Comparison of ENCODE assay signal across 1 cellular context in the genomic region with DNA sequence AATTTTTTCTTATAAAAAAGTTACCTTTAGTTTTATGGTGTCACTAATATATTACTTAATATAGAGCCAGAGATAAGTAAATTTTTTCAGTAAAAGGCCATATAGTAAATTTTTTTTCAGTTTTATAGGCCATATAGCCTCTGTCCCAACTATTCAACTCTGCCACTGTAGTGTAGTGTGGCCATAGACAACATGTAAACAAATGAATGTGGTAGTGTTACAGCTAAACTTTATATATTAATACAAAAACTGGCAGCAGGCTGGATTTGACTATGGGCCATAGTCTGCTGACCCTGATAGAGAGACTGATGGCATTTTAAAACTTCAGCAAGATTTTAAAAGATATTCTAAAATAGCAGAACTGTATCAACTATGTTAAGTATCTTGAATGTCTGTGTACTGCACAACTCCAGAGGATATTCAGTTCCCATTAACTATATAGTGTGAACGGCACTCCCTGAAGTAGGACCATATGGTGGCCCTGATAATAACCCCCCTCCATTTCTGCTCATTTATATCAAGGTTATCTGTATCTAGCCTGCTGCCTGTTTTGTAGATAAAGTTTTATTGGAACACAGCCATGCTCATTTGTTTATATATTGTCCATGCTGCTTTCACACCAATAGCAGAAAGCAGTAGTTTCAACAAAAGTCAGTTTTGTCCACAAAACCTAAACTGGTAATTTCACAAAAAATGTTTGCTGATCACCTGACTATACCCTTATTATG.
TF ChIP-seq lines count a peak whose summit lies in the region.

No MANE protein-coding gene starts in this region.

TF ChIP-seq in K562, 482 proteins besides CTCF, POLR2A, EP300 and RAD21 (continued from another document and continues in another):
- TF ChIP-seq, protein P1, sequence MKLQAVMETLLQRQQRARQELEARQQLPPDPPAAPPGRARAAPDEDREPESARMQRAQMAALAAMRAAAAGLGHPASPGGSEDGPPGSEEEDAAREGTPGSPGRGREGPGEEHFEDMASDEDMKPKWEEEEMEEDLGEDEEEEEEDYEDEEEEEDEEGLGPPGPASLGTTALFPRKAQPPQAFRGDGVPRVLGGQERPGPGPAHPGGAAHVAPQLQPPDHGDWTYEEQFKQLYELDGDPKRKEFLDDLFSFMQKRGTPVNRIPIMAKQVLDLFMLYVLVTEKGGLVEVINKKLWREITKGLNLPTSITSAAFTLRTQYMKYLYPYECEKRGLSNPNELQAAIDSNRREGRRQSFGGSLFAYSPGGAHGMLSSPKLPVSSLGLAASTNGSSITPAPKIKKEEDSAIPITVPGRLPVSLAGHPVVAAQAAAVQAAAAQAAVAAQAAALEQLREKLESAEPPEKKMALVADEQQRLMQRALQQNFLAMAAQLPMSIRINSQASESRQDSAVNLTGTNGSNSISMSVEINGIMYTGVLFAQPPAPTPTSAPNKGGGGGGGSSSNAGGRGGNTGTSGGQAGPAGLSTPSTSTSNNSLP (IDR thresholded peaks at IDR 0.05; ENCODE audit: borderline replicate concordance, low read depth, low read length), result peak; percentile 100
- TF ChIP-seq, protein P2, sequence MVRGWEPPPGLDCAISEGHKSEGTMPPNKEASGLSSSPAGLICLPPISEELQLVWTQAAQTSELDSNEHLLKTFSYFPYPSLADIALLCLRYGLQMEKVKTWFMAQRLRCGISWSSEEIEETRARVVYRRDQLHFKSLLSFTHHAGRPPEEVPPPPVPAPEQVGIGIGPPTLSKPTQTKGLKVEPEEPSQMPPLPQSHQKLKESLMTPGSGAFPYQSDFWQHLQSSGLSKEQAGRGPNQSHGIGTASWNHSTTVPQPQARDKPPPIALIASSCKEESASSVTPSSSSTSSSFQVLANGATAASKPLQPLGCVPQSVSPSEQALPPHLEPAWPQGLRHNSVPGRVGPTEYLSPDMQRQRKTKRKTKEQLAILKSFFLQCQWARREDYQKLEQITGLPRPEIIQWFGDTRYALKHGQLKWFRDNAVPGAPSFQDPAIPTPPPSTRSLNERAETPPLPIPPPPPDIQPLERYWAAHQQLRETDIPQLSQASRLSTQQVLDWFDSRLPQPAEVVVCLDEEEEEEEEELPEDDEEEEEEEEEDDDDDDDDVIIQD (CRISPR knock-in tag; IDR thresholded peaks at IDR 0.05), result no peak
- TF ChIP-seq ZBTB17 (CRISPR knock-in tag; IDR thresholded peaks at IDR 0.05) (0 out of 2 replicates have a peak, but pooled peaks have one; percentile 45), CREM (IDR thresholded peaks at IDR 0.05; ENCODE audit: low read depth) (peak; percentile 69), HMGN3 (IDR thresholded peaks at IDR 0.05; ENCODE audit: borderline replicate concordance, extremely low read depth, insufficient read length, low read depth, low read length) (peak; percentile 91), MEF2D (tag; conservative IDR thresholded peaks at IDR 0.05; ENCODE audit: low read depth) (peak; percentile 70), MEF2A (IDR thresholded peaks at IDR 0.05; ENCODE audit: control insufficient read depth, low read depth, low read length) (no peak), ZNF699 (CRISPR knock-in tag; IDR thresholded peaks at IDR 0.05; ENCODE audit: insufficient replicate concordance) (no peak), HCFC1 (IDR thresholded peaks at IDR 0.05; ENCODE audit: low read depth, low read length) (no peak), RBFOX2 (IDR thresholded peaks at IDR 0.05; ENCODE audit: low read depth, low read length) (no peak), RCOR1 (IDR thresholded peaks at IDR 0.05; ENCODE audit: borderline replicate concordance in 1 of 2, low read depth in 2 of 2, low read length in 2 of 2) (peak; percentile 40 to 87; a peak in 3 of 4 replicates), FOSL1 (tag; conservative IDR thresholded peaks at IDR 0.05) (peak; percentile 73), DDX20 (tag; IDR thresholded peaks at IDR 0.05; ENCODE audit: low read depth) (no peak), ZNF79 (CRISPR knock-in tag; IDR thresholded peaks at IDR 0.05; ENCODE audit: low read depth) (no peak)
- TF ChIP-seq, protein P3, sequence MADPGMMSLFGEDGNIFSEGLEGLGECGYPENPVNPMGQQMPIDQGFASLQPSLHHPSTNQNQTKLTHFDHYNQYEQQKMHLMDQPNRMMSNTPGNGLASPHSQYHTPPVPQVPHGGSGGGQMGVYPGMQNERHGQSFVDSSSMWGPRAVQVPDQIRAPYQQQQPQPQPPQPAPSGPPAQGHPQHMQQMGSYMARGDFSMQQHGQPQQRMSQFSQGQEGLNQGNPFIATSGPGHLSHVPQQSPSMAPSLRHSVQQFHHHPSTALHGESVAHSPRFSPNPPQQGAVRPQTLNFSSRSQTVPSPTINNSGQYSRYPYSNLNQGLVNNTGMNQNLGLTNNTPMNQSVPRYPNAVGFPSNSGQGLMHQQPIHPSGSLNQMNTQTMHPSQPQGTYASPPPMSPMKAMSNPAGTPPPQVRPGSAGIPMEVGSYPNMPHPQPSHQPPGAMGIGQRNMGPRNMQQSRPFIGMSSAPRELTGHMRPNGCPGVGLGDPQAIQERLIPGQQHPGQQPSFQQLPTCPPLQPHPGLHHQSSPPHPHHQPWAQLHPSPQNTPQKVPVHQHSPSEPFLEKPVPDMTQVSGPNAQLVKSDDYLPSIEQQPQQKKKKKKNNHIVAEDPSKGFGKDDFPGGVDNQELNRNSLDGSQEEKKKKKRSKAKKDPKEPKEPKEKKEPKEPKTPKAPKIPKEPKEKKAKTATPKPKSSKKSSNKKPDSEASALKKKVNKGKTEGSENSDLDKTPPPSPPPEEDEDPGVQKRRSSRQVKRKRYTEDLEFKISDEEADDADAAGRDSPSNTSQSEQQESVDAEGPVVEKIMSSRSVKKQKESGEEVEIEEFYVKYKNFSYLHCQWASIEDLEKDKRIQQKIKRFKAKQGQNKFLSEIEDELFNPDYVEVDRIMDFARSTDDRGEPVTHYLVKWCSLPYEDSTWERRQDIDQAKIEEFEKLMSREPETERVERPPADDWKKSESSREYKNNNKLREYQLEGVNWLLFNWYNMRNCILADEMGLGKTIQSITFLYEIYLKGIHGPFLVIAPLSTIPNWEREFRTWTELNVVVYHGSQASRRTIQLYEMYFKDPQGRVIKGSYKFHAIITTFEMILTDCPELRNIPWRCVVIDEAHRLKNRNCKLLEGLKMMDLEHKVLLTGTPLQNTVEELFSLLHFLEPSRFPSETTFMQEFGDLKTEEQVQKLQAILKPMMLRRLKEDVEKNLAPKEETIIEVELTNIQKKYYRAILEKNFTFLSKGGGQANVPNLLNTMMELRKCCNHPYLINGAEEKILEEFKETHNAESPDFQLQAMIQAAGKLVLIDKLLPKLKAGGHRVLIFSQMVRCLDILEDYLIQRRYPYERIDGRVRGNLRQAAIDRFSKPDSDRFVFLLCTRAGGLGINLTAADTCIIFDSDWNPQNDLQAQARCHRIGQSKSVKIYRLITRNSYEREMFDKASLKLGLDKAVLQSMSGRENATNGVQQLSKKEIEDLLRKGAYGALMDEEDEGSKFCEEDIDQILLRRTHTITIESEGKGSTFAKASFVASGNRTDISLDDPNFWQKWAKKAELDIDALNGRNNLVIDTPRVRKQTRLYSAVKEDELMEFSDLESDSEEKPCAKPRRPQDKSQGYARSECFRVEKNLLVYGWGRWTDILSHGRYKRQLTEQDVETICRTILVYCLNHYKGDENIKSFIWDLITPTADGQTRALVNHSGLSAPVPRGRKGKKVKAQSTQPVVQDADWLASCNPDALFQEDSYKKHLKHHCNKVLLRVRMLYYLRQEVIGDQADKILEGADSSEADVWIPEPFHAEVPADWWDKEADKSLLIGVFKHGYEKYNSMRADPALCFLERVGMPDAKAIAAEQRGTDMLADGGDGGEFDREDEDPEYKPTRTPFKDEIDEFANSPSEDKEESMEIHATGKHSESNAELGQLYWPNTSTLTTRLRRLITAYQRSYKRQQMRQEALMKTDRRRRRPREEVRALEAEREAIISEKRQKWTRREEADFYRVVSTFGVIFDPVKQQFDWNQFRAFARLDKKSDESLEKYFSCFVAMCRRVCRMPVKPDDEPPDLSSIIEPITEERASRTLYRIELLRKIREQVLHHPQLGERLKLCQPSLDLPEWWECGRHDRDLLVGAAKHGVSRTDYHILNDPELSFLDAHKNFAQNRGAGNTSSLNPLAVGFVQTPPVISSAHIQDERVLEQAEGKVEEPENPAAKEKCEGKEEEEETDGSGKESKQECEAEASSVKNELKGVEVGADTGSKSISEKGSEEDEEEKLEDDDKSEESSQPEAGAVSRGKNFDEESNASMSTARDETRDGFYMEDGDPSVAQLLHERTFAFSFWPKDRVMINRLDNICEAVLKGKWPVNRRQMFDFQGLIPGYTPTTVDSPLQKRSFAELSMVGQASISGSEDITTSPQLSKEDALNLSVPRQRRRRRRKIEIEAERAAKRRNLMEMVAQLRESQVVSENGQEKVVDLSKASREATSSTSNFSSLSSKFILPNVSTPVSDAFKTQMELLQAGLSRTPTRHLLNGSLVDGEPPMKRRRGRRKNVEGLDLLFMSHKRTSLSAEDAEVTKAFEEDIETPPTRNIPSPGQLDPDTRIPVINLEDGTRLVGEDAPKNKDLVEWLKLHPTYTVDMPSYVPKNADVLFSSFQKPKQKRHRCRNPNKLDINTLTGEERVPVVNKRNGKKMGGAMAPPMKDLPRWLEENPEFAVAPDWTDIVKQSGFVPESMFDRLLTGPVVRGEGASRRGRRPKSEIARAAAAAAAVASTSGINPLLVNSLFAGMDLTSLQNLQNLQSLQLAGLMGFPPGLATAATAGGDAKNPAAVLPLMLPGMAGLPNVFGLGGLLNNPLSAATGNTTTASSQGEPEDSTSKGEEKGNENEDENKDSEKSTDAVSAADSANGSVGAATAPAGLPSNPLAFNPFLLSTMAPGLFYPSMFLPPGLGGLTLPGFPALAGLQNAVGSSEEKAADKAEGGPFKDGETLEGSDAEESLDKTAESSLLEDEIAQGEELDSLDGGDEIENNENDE (IDR thresholded peaks at IDR 0.05; ENCODE audit: low read depth, low read length), result no peak
- TF ChIP-seq, protein P4, sequence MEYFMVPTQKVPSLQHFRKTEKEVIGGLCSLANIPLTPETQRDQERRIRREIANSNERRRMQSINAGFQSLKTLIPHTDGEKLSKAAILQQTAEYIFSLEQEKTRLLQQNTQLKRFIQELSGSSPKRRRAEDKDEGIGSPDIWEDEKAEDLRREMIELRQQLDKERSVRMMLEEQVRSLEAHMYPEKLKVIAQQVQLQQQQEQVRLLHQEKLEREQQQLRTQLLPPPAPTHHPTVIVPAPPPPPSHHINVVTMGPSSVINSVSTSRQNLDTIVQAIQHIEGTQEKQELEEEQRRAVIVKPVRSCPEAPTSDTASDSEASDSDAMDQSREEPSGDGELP (CRISPR knock-in tag; IDR thresholded peaks at IDR 0.05; ENCODE audit: borderline replicate concordance), result no peak
- TF ChIP-seq, protein P5, sequence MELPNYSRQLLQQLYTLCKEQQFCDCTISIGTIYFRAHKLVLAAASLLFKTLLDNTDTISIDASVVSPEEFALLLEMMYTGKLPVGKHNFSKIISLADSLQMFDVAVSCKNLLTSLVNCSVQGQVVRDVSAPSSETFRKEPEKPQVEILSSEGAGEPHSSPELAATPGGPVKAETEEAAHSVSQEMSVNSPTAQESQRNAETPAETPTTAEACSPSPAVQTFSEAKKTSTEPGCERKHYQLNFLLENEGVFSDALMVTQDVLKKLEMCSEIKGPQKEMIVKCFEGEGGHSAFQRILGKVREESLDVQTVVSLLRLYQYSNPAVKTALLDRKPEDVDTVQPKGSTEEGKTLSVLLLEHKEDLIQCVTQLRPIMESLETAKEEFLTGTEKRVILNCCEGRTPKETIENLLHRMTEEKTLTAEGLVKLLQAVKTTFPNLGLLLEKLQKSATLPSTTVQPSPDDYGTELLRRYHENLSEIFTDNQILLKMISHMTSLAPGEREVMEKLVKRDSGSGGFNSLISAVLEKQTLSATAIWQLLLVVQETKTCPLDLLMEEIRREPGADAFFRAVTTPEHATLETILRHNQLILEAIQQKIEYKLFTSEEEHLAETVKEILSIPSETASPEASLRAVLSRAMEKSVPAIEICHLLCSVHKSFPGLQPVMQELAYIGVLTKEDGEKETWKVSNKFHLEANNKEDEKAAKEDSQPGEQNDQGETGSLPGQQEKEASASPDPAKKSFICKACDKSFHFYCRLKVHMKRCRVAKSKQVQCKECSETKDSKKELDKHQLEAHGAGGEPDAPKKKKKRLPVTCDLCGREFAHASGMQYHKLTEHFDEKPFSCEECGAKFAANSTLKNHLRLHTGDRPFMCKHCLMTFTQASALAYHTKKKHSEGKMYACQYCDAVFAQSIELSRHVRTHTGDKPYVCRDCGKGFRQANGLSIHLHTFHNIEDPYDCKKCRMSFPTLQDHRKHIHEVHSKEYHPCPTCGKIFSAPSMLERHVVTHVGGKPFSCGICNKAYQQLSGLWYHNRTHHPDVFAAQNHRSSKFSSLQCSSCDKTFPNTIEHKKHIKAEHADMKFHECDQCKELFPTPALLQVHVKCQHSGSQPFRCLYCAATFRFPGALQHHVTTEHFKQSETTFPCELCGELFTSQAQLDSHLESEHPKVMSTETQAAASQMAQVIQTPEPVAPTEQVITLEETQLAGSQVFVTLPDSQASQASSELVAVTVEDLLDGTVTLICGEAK (IDR thresholded peaks at IDR 0.05), result peak; percentile 99
- TF ChIP-seq, protein P5 (CRISPR knock-in tag; IDR thresholded peaks at IDR 0.05), result peak; percentile 98
